ENCODE assay signal across 23 cellular contexts in the genomic region with DNA sequence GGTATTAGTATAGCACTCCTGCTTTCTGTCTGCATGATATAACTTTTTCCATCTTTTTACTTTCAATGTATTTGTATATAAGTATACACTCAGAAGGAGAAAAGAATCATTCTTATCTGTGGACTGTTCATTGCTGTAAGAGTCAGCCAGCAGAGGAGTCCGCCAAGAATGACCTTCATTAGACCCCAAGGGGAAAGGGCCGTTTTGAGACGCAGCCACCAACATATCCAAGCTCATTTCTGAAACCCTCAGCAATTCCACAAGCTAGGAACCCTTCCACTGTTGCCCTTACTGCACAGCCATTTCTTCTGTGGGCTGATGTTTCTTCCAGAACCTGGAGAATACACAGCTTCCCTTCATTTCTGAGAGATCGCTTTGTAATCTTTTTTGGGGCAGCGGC.
DNase-seq lines count a peak whose midpoint lies in the region; ATAC-seq and TF ChIP-seq lines count a peak whose summit lies in the region.
"Had no signal": no experiment of that assay in that cellular context is flagged by ENCODE, and none has a peak within 500 bp of the region (broad histone marks: within the 10 kb centered on the region; RNA-seq: fewer than 3 reads in every experiment).

No MANE protein-coding gene starts in this region.

- intact Hi-C loops in right cardiac atrium (cut with DNase I), result no loop called here
- intact Hi-C loops in heart right ventricle (cut with DNase I), result no loop called here

- ATAC-seq in right cardiac atrium, result peak; percentile 41 to 64
- no peak for ATAC-seq in heart right ventricle
- ATAC-seq: GM12878 had no signal

- H3K79me2 ChIP-seq in osteoblast (ENCODE audit: insufficient read depth, low read length), result no peaks in the 10 kb centered on the region

- H3K27me3 ChIP-seq in right cardiac atrium (ENCODE audit: control insufficient read depth, insufficient read depth) (no peaks in the 10 kb centered on the region), heart right ventricle (no peaks in the 10 kb centered on the region), osteoblast (ENCODE audit: insufficient read depth, low read length) (no peaks in the 10 kb centered on the region)
- H3K27me3 ChIP-seq: BE2C, BLaER1 had no signal

- H3K36me3 ChIP-seq in heart right ventricle (no peaks in the 10 kb centered on the region), osteoblast (ENCODE audit: insufficient read depth, low read length) (no peaks in the 10 kb centered on the region)
- H3K36me3 ChIP-seq: BE2C, BLaER1 had no signal

- H3K9me3 ChIP-seq in right cardiac atrium (ENCODE audit: control insufficient read depth, low read length) (no peaks in the 10 kb centered on the region), heart right ventricle (no peaks in the 10 kb centered on the region), osteoblast (ENCODE audit: low read depth, low read length) (no peaks in the 10 kb centered on the region)
- H3K9me3 ChIP-seq: BE2C, BLaER1 had no signal

- H3K27ac ChIP-seq in right cardiac atrium (ENCODE audit: low read length), result no peak overlapping the region
- H3K27ac ChIP-seq in heart right ventricle, result no peak overlapping the region
- no peak overlapping the region for H3K27ac ChIP-seq in osteoblast (ENCODE audit: low read depth, low read length)
- H3K27ac ChIP-seq: BLaER1 had no signal

- H3K4me2 ChIP-seq in osteoblast (ENCODE audit: insufficient read depth, low read length), result no peak overlapping the region
- H3K4me2 ChIP-seq: BLaER1 had no signal

- H2AFZ ChIP-seq in osteoblast (ENCODE audit: low read length), result peak overlapping the region; percentile 12

- DNase-seq in right cardiac atrium (peak in 1 of 3 donors; percentile 55), heart right ventricle (no peak), mesenteric fat pad (ENCODE audit: low spot score) (peak; percentile 18), osteoblast (ENCODE audit: insufficient read length, low spot score, missing footprints) (no peak), NCI-H2227 (lab: John Stamatoyannopoulos, UW; ENCODE audit: unreplicated experiment) (no peak), midbrain (lab: John Stamatoyannopoulos, UW) (no peak)
- DNase-seq: 8988T; ACHN; BE2C; C1 segment of cervical spinal cord; CD4-positive, alpha-beta memory T cell; CD4-positive, CD25-positive, alpha-beta regulatory T cell; CD8-positive, alpha-beta memory T cell; COR-L47; DMS 273 treated with DMSO at 0.1 percent for 48 hours; DMS153; DMS53; DMS79; DND-41; EL; GDM1 had no signal

- H3K4me3 ChIP-seq in right cardiac atrium (ENCODE audit: low read length) (no peak overlapping the region), heart right ventricle (no peak overlapping the region), osteoblast (ENCODE audit: insufficient read depth, low read length) (no peak overlapping the region)
- H3K4me3 ChIP-seq: BLaER1, GM12878 had no signal

- TF ChIP-seq CTCF in heart right ventricle (IDR thresholded peaks at IDR 0.05) (no peak), osteoblast (IDR thresholded peaks at IDR 0.05; ENCODE audit: extremely low read depth, low read depth, low read length) (no peak)

- H3K4me1 ChIP-seq in right cardiac atrium (ENCODE audit: control insufficient read depth, insufficient read depth, low read length) (no peaks in the 10 kb centered on the region), heart right ventricle (peaks cover 0 to 14% (median 4%) of the 10 kb centered on the region in 9 donors), osteoblast (ENCODE audit: insufficient read depth, low read length) (peaks cover 18% of the 10 kb centered on the region)
- H3K4me1 ChIP-seq: BE2C had no signal

- H4K20me1 ChIP-seq in osteoblast (ENCODE audit: insufficient read depth, low read length), result no peaks in the 10 kb centered on the region
- H4K20me1 ChIP-seq: BLaER1 had no signal

- 58% methylated on average over 5 of the region's 5 CpGs for WGBS in right cardiac atrium
- WGBS in heart right ventricle, 2 donors, result 61 to 74% methylated on average over 5 of the region's 5 CpGs

Comparison
In these comparisons a context has a peak if more than half of its experiments do, and no peak if none do; other contexts are left out.
1. ATAC-seq: peak in right cardiac atrium (2 of 2); none in heart right ventricle (0 of 8).